ENCODE assay signal across 18 cellular contexts in genomic region chr3:126354776-126355175, GRCh38. TPM values are rescaled to one million over a fixed set of nuclear protein-coding genes. Genes with fewer than 3 reads are reported as not detected.
DNase-seq lines count a peak whose midpoint lies in the region; ATAC-seq and TF ChIP-seq lines count a peak whose summit lies in the region.
"Had no signal": no experiment of that assay in that cellular context is flagged by ENCODE, and none has a peak within 500 bp of the region (broad histone marks: within the 10 kb centered on the region; RNA-seq: fewer than 3 reads in every experiment).

No MANE protein-coding gene starts in this region.

- no peaks in the 10 kb centered on the region for H3K9me3 ChIP-seq in ascending aorta
- no peaks in the 10 kb centered on the region for H3K9me3 ChIP-seq in spleen

- no peaks in the 10 kb centered on the region for H3K27me3 ChIP-seq in ascending aorta
- peaks cover 0 to 52% (median 18%) of the 10 kb centered on the region in 7 donors for H3K27me3 ChIP-seq in spleen (replicated peaks in 1 of 7)

- DNase-seq in ascending aorta (ENCODE audit: low spot score in 2 of 2) (no peak), left lobe of liver (ENCODE audit: low spot score) (peak; percentile 75), spleen (peak; percentile 58), CD1c-positive myeloid dendritic cell (ENCODE audit: extremely low spot score) (no peak)
- no peak for DNase-seq in activated CD8-positive, alpha-beta memory T cell treated with anti-CD3 and anti-CD28 coated beads, Interleukin-2, amount 50 U/mL, for 48 hours
- DNase-seq: activated CD8-positive, alpha-beta T cell treated with anti-CD3 and anti-CD28 coated beads for 36 hours; anterior cingulate cortex; erythroblast; GDM1; hippocampal formation; IMR-90; MV-4-11; small intestine; stimulated activated naive CD4-positive, alpha-beta T cell treated with Interleukin-2 at 50 U/mL for 16 hours had no signal

- ATAC-seq in left lobe of liver = peak; percentile 5
- ATAC-seq in GM18909 (IDR thresholded peaks at IDR 0.05; ENCODE audit: poor library complexity, unreplicated experiment) = no peak
- no peak for ATAC-seq in GM19328 (IDR thresholded peaks at IDR 0.05; ENCODE audit: unreplicated experiment)
- ATAC-seq: activated CD8-positive, alpha-beta T cell treated with anti-CD3 and anti-CD28 coated beads for 36 hours had no signal

- H3K4me1 ChIP-seq in ascending aorta (peaks cover 15 to 59% of the 10 kb centered on the region in 2 donors), spleen (peaks cover 0 to 40% (median 36%) of the 10 kb centered on the region in 6 donors)

- H3K36me3 ChIP-seq in ascending aorta (peaks cover 29 to 48% of the 10 kb centered on the region in 2 donors), spleen (peaks cover 0 to 10% (median 0%) of the 10 kb centered on the region in 6 donors)

- H3K4me3 ChIP-seq in ascending aorta = peak overlapping the region; percentile 91 to 97
- no peak overlapping the region for H3K4me3 ChIP-seq in spleen

- no peak for TF ChIP-seq POLR2A in spleen (IDR thresholded peaks at IDR 0.05)

- 72 to 92% (median 88%) methylated on average over 2 to 7 of the region's 7 CpGs for WGBS in spleen, 5 donors

- intact Hi-C loops in ascending aorta (cut with DNase I) = loop anchor here (2.0 to 10.0 kb wide), 4 partner anchors 14 to 430 kb away; partner anchors contain the start of gene ALDH1L1
- intact Hi-C loops in spleen (cut with DNase I; ENCODE audit: low total_unique reads) = no loop called here

- TF ChIP-seq CTCF in 22Rv1 (IDR thresholded peaks at IDR 0.05) = no peak
- no peak for TF ChIP-seq CTCF in ascending aorta (IDR thresholded peaks at IDR 0.05)
- TF ChIP-seq CTCF in spleen (IDR thresholded peaks at IDR 0.05 in 8 of 11, conservative IDR thresholded peaks at IDR 0.05 in 3 of 11) = no peak

- H3K27ac ChIP-seq in 22Rv1 = peak overlapping the region; percentile 80
- peak overlapping the region; percentile 98 to 99 for H3K27ac ChIP-seq in ascending aorta
- peak overlapping the region in 2 of 8 donors; percentile 44 to 81 for H3K27ac ChIP-seq in spleen

RNA-seq across cellular contexts. Expression of gene KLF15, which starts 2.4 kb away (rescaled TPM):
- 74.0 TPM for total RNA-seq in ascending aorta
- 105 TPM for total RNA-seq in left lobe of liver
- 1 to 10 TPM in 6 of 7 donors, under 1 TPM in 1; 0.57 to 9.5 (median 4.8) TPM for total RNA-seq in spleen
- 1 to 10 TPM in 2 of 3 donors, under 1 TPM in 1; 0.63 to 3.1 (median 2.4) TPM for polyA plus RNA-seq in spleen

RNA-seq across cellular contexts. Expression of gene CFAP100, which starts 39.9 kb away (rescaled TPM):
- not detected for total RNA-seq in ascending aorta
- not detected for total RNA-seq in left lobe of liver
- not detected for total RNA-seq in spleen
- polyA plus RNA-seq in spleen = not detected
- total RNA-seq: activated CD8-positive, alpha-beta T cell treated with anti-CD3 and anti-CD28 coated beads for 36 hours; IMR-90 had no signal
- polyA plus RNA-seq: AG04450, IMR-90, small intestine had no signal

Comparison
In these comparisons a context has a peak if more than half of its experiments do, and no peak if none do; other contexts are left out.
1. DNase-seq: peak in left lobe of liver (single experiment) and spleen (single experiment); none in ascending aorta (0 of 2), CD1c-positive myeloid dendritic cell (single experiment) and activated CD8-positive, alpha-beta memory T cell treated with anti-CD3 and anti-CD28 coated beads, Interleukin-2, amount 50 U/mL, for 48 hours (single experiment).
2. H3K4me3 ChIP-seq: peak in ascending aorta (2 of 2); none in spleen (0 of 8).